In the genomic region with DNA sequence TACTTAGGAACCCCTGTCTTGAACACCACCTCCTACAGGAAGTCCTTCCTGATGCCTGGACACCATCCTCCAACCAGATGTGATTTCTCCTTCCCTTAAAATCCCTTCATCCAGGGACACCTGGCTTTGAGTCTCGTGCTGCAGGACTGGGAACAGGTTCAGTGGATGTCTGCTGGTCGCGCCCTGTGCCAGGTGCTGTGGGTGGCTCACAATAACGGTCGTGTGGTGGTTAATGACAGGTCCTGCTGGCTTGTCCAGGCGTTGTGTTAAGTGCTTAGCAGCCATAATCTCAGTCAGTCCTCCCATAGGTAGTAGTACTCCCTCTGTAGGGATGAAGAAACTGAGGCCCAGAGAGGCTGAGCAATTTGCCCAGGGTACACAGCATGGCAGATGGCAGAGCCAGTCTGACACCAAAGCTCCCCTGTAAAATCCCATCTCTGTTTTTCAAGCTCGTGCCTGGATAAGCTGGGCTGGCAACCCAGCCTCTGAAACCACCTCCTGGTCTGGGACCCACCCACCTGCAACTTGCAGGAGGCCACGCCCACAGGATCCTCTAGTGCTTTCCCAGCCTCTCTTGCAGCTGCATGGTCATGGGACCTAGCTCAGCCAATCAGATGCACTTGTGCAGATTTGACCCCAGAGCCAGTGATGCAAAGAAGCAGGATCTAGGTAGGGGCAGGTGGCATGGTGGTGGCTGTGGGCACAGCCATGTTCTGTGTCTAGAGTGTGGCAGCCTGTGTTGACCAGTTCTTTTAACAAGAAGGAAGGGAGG, we compare ENCODE assay signal across 20 cellular contexts.
DNase-seq lines count a peak whose midpoint lies in the region; FAIRE-seq and TF ChIP-seq lines count a peak whose summit lies in the region.
"Had no signal": no experiment of that assay in that cellular context is flagged by ENCODE, and none has a peak within 500 bp of the region (broad histone marks: within the 10 kb centered on the region; RNA-seq: fewer than 3 reads in every experiment).

No MANE protein-coding gene starts in this region.

- no peak for TF ChIP-seq POLR2A in H54 (IDR thresholded peaks at IDR 0.05; ENCODE audit: low read depth, low read length)

- no peak for FAIRE-seq in H54 (lab: Jason Lieb, UNC)
- FAIRE-seq: A204.1 had no signal

- no peaks in the 10 kb centered on the region for H3K9me3 ChIP-seq in esophagus (ENCODE audit: control insufficient read depth in 2 of 2, insufficient read depth in 1 of 2, low read depth in 1 of 2, low read length in 1 of 2)
- H3K9me3 ChIP-seq: prostate gland, spleen had no signal

- no peak overlapping the region for H3K4me3 ChIP-seq in esophagus (ENCODE audit: low read depth in 1 of 2, low read length in 2 of 2)
- H3K4me3 ChIP-seq: prostate gland, spleen had no signal

- H3K36me3 ChIP-seq in esophagus (ENCODE audit: control insufficient read depth in 2 of 2, insufficient read depth in 2 of 2, low read length in 1 of 2): no peaks in the 10 kb centered on the region
- H3K36me3 ChIP-seq: prostate gland, spleen had no signal

- H3K27ac ChIP-seq in esophagus (ENCODE audit: low read depth in 2 of 2, low read length in 1 of 2): peak overlapping the region; percentile 38 to 68
- H3K27ac ChIP-seq: prostate gland, spleen had no signal

- H3K4me1 ChIP-seq in esophagus (ENCODE audit: control insufficient read depth in 2 of 2, insufficient read depth in 2 of 2, low read length in 1 of 2): peaks cover 6 to 34% of the 10 kb centered on the region in 2 donors

- in situ Hi-C loops in KBM-7 (cut with MboI; ENCODE audit: low pct_unique_long_range_greater_than_20kb, low sequenced_read_pairs): no loop called here

- WGBS in esophagus, 2 donors: 61 to 62% methylated on average over 8 of the region's 8 CpGs

- DNase-seq in NCI-H2196 (lab: John Stamatoyannopoulos, UW; ENCODE audit: unreplicated experiment) (peak; percentile 20), NCI-H2196 treated with DMSO at 0.1 percent for 48 hours (lab: John Stamatoyannopoulos, UW; ENCODE audit: unreplicated experiment) (no peak), COLO668 (lab: John Stamatoyannopoulos, UW; ENCODE audit: unreplicated experiment) (peak; percentile 39), SHP77 (lab: John Stamatoyannopoulos, UW) (peak; percentile 63 to 93), KBM-7 (no peak), SKM-1 treated with dmso at 0.1 percent for 144 hours (lab: John Stamatoyannopoulos, UW; ENCODE audit: unreplicated experiment) (no peak), H54 (ENCODE audit: insufficient read length, low spot score) (no peak)
- DNase-seq: activated CD4-positive, CD25-positive, alpha-beta regulatory T cell; CD8-positive, alpha-beta memory T cell; endodermal cell; foreskin fibroblast; Karpas-422; left ventricle myocardium superior; NCI-H1694 treated with DMSO at 0.1 percent for 48 hours; NCI-H526; spleen; stimulated activated naive CD8-positive, alpha-beta T cell treated with anti-CD3 and anti-CD28 coated beads, Interleukin-15, Interleukin-2, amounts not matched to agents 100 U/mL and 50 U/mL, for 24 hours had no signal

- no peaks in the 10 kb centered on the region for H3K27me3 ChIP-seq in esophagus (ENCODE audit: control insufficient read depth in 1 of 2, insufficient read depth in 2 of 2, low read length in 2 of 2)

Comparison
In these comparisons a context has a peak if more than half of its experiments do, and no peak if none do; other contexts are left out.
1. DNase-seq: peak in NCI-H2196 (single experiment), COLO668 (single experiment) and SHP77 (2 of 2); none in NCI-H2196 treated with DMSO at 0.1 percent for 48 hours (single experiment), KBM-7 (single experiment), SKM-1 treated with dmso at 0.1 percent for 144 hours (single experiment) and H54 (single experiment).